1 cellular context compared by ENCODE assay signal in genomic region chr19:788821-789472, GRCh38.
TF ChIP-seq lines count a peak whose summit lies in the region.

No MANE protein-coding gene starts in this region.

TF ChIP-seq in HEK293, 187 proteins besides CTCF, POLR2A, EP300 and RAD21 (continued from another document and continues in another):
- TF ChIP-seq ZNF19 (tag by site-specific recombination; IDR thresholded peaks at IDR 0.05; ENCODE audit: low read depth) (no peak), ZNF274 (IDR thresholded peaks at IDR 0.05; ENCODE audit: low read length) (no peak), ZNF274 (tag by site-specific recombination; IDR thresholded peaks at IDR 0.05; ENCODE audit: borderline replicate concordance) (no peak), ZBTB8A (tag by site-specific recombination; IDR thresholded peaks at IDR 0.05) (peak; percentile 51), ZNF561 (tag by site-specific recombination; IDR thresholded peaks at IDR 0.05; ENCODE audit: borderline replicate concordance) (peak; percentile 39; the same call in 1 of the 2 replicates), KLF1 (tag by site-specific recombination; IDR thresholded peaks at IDR 0.05) (peak; percentile 64), ZNF629 (tag by site-specific recombination; IDR thresholded peaks at IDR 0.05) (peak; percentile 46), ZFP41 (tag by site-specific recombination; IDR thresholded peaks at IDR 0.05; ENCODE audit: borderline replicate concordance) (no peak), HIC1 (tag by site-specific recombination; IDR thresholded peaks at IDR 0.05) (peak; percentile 23; the same call in 1 of the 2 replicates), ZSCAN5A (tag by site-specific recombination; IDR thresholded peaks at IDR 0.05) (no peak), HOXC10 (CRISPR knock-in tag; IDR thresholded peaks at IDR 0.05) (no peak), PRDM2 (tag by site-specific recombination; IDR thresholded peaks at IDR 0.05; ENCODE audit: borderline replicate concordance) (no peak), KLF8 (tag by site-specific recombination; IDR thresholded peaks at IDR 0.05) (peak; percentile 26; the same call in 1 of the 2 replicates), TCF7L2 (IDR thresholded peaks at IDR 0.05; ENCODE audit: borderline replicate concordance, low read depth, low read length) (no peak), SP2 (tag by site-specific recombination; IDR thresholded peaks at IDR 0.05) (peak; percentile 36), ZBTB10 (tag by site-specific recombination; IDR thresholded peaks at IDR 0.05) (no peak), ZNF664 (tag by site-specific recombination; IDR thresholded peaks at IDR 0.05) (no peak), ZNF555 (tag by site-specific recombination; conservative IDR thresholded peaks at IDR 0.05) (no peak), ZNF513 (tag by site-specific recombination; IDR thresholded peaks at IDR 0.05) (no peak), KLF10 (tag by site-specific recombination; IDR thresholded peaks at IDR 0.05) (no peak), TRIM28 (IDR thresholded peaks at IDR 0.05; ENCODE audit: borderline replicate concordance, low read length) (0 out of 2 replicates have a peak, but pooled peaks have one; percentile 15), OVOL3 (tag by site-specific recombination; IDR thresholded peaks at IDR 0.05) (no peak), ZSCAN4 (tag by site-specific recombination; IDR thresholded peaks at IDR 0.05) (no peak), WT1 (tag by site-specific recombination; IDR thresholded peaks at IDR 0.05) (0 out of 2 replicates have a peak, but pooled peaks have one; percentile 57), PRDM4 (tag by site-specific recombination; IDR thresholded peaks at IDR 0.05) (no peak), ZNF626 (tag by site-specific recombination; IDR thresholded peaks at IDR 0.05) (no peak), ZNF2 (tag by site-specific recombination; IDR thresholded peaks at IDR 0.05) (no peak), ZNF174 (tag by site-specific recombination; IDR thresholded peaks at IDR 0.05) (no peak), ZNF558 (tag by site-specific recombination; IDR thresholded peaks at IDR 0.05) (peak; percentile 31; the same call in 1 of the 2 replicates), ZNF777 (tag by site-specific recombination; IDR thresholded peaks at IDR 0.05; ENCODE audit: borderline replicate concordance) (no peak), ZXDB (tag by site-specific recombination; IDR thresholded peaks at IDR 0.05) (no peak), ZNF398 (tag by site-specific recombination; IDR thresholded peaks at IDR 0.05) (no peak), KLF7 (tag by site-specific recombination; IDR thresholded peaks at IDR 0.05; ENCODE audit: borderline replicate concordance) (0 out of 2 replicates have a peak, but pooled peaks have one; percentile 29), MZF1 (tag by site-specific recombination; IDR thresholded peaks at IDR 0.05; ENCODE audit: borderline replicate concordance) (no peak), ZNF423 (tag by site-specific recombination; IDR thresholded peaks at IDR 0.05) (no peak), ZNF501 (tag by site-specific recombination; IDR thresholded peaks at IDR 0.05) (no peak), SALL2 (tag by site-specific recombination; IDR thresholded peaks at IDR 0.05; ENCODE audit: borderline replicate concordance) (no peak), ZBTB7A (tag by site-specific recombination; IDR thresholded peaks at IDR 0.05; ENCODE audit: low read depth) (no peak), ZBTB26 (tag by site-specific recombination; optimal IDR thresholded peaks at IDR 0.05) (no peak), ZNF132 (tag by site-specific recombination; IDR thresholded peaks at IDR 0.05; ENCODE audit: borderline replicate concordance) (no peak)
